Comparison of ENCODE assay signal across 24 cellular contexts in genomic region chr12:132070298-132070697, GRCh38.
DNase-seq lines count a peak whose midpoint lies in the region; ATAC-seq, FAIRE-seq and TF ChIP-seq lines count a peak whose summit lies in the region.
"Had no signal": no experiment of that assay in that cellular context is flagged by ENCODE, and none has a peak within 500 bp of the region (broad histone marks: within the 10 kb centered on the region; RNA-seq: fewer than 3 reads in every experiment).

No MANE protein-coding gene starts in this region.

- H3K4me3 ChIP-seq in OCI-LY7 (ENCODE audit: low read depth, low read length, poor library complexity, severe bottlenecking) = peak overlapping the region; percentile 45
- H3K4me3 ChIP-seq: SK-N-MC had no signal

- no peak for ATAC-seq in Right ventricle myocardium inferior

- H3K79me2 ChIP-seq in OCI-LY7 (ENCODE audit: insufficient read depth, low read depth, low read length) = no peaks in the 10 kb centered on the region; the same call in 1 of the 2 replicates

- intact Hi-C loops in OCI-LY7 (cut with micrococcal nuclease; ENCODE audit: unreplicated experiment) = no loop called here
- intact Hi-C loops in Right ventricle myocardium inferior (cut with DNase I) = no loop called here

- no peak for TF ChIP-seq POLR2A in GM12891 (IDR thresholded peaks at IDR 0.05; ENCODE audit: low read depth, low read length)

- H4K20me1 ChIP-seq in OCI-LY7 (ENCODE audit: insufficient read depth, low read length) = no peaks in the 10 kb centered on the region

- H3K27ac ChIP-seq in OCI-LY7 (ENCODE audit: low read depth, low read length, poor library complexity, severe bottlenecking) = peak overlapping the region; percentile 96
- H3K27ac ChIP-seq: SK-N-MC had no signal

- TF ChIP-seq CTCF in OCI-LY7 (conservative IDR thresholded peaks at IDR 0.05; ENCODE audit: low read length) = no peak

- FAIRE-seq in GM12891 (lab: Jason Lieb, UNC) = peak; percentile 35
- FAIRE-seq: H54, RCC 7860 had no signal

- no TSS peak for BruUV-seq in OCI-LY7 (replicated peaks; lab: Mats Ljungman, UMichigan)

- in situ Hi-C loops in G401 (cut with HindIII; ENCODE audit: low sequenced_read_pairs) = no loop called here

- POLR2A ChIA-PET in OCI-LY7 (lab: Charles Lee) = interaction anchor here (1.0 to 1.8 kb wide), 3 partner anchors 11 to 15 kb away, joined by 3 to 4 read pairs (median 4); no protein-coding TSS in a partner anchor

- CTCF ChIA-PET in OCI-LY7 (lab: Charles Lee; ENCODE audit: unreplicated experiment) = no interaction called here

- DNase-seq in GM12891 (ENCODE audit: insufficient read length, low spot score) (no peak), OCI-LY7 (ENCODE audit: low spot score) (no peak), myocyte (ENCODE audit: low read depth) (peak; percentile 43), COR-L47 (lab: John Stamatoyannopoulos, UW) (no peak), G401 (ENCODE audit: low spot score) (no peak), HuH-7 (ENCODE audit: low spot score) (no peak), Right ventricle myocardium inferior (ENCODE audit: missing footprints) (no peak)
- DNase-seq: ACHN; CD4-positive, alpha-beta T cell; DMS153; EL; HFFc6; IMR-90; Kasumi-1; MM.1S; NCI-H1092; NCI-H1436 treated with DMSO at 0.1 percent for 48 hours; NCI-H2029 treated with DMSO at 0.1 percent for 48 hours; NCI-H2171; NCI-H526; SHP77 had no signal

- peaks cover 63% of the 10 kb centered on the region for H3K4me1 ChIP-seq in OCI-LY7 (ENCODE audit: insufficient read depth, low read length, poor library complexity, severe bottlenecking)

- no peak overlapping the region; the same call in 1 of the 2 replicates for H2AFZ ChIP-seq in OCI-LY7 (ENCODE audit: low read length)

- peak overlapping the region; percentile 85 for H3K4me2 ChIP-seq in OCI-LY7 (ENCODE audit: low read length)

- no peaks in the 10 kb centered on the region for H3K9me3 ChIP-seq in OCI-LY7 (ENCODE audit: low read length)

- H3K9me2 ChIP-seq in OCI-LY7 (ENCODE audit: insufficient read depth, low read length) = no peaks in the 10 kb centered on the region

- H3K36me3 ChIP-seq in OCI-LY7 (ENCODE audit: insufficient read depth, low read length) = peaks cover 51% of the 10 kb centered on the region

TF ChIP-seq in GM12891, 5 proteins besides CTCF, POLR2A, EP300 and RAD21:
- TF ChIP-seq TAF1 (IDR thresholded peaks at IDR 0.05; ENCODE audit: low read depth, low read length) (no peak), POLR2AphosphoS5 (IDR thresholded peaks at IDR 0.05; ENCODE audit: low read depth, low read length) (no peak), POU2F2 (IDR thresholded peaks at IDR 0.05; ENCODE audit: low read depth, low read length) (no peak), SPI1 (IDR thresholded peaks at IDR 0.05; ENCODE audit: low read depth, low read length) (no peak), PAX5 (IDR thresholded peaks at IDR 0.05; ENCODE audit: insufficient read depth, low read length, severe bottlenecking) (no peak)
